ENCODE assay signal across 12 cellular contexts in the genomic region with DNA sequence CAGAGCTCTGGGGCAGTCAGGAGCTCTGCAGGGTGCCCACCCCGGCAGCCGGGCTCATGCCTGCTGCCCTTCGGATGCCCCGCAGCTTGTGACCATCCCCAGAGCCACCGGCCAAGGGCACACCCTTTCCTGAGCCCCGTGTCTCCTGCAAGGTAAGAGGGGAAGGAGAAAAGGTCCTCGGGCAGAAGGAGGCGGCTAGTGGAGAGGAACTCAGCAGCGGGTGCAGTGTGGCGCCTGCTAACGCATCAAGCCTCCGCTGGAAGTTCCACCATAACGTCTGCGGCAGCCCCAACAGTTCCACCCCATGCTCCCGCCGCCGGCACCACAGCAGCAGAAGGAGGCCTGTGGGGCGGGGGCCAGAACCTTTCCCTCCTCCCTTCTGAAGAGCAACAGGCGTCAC. TPM values are rescaled to one million over a fixed set of nuclear protein-coding genes. Genes with fewer than 3 reads are reported as not detected.
DNase-seq lines count a peak whose midpoint lies in the region; ATAC-seq and TF ChIP-seq lines count a peak whose summit lies in the region.
"Had no signal": no experiment of that assay in that cellular context is flagged by ENCODE, and none has a peak within 500 bp of the region (broad histone marks: within the 10 kb centered on the region; RNA-seq: fewer than 3 reads in every experiment).

No MANE protein-coding gene starts in this region.

- peak overlapping the region; percentile 45 for H3K4me3 ChIP-seq in HUES64 (ENCODE audit: low read length)
- H3K4me3 ChIP-seq in effector memory CD4-positive, alpha-beta T cell (ENCODE audit: insufficient read depth, low read depth, low read length, poor library complexity, severe bottlenecking): no peak overlapping the region
- H3K4me3 ChIP-seq: vagina had no signal

- 5% methylated on average over 19 of the region's 19 CpGs for WGBS in HUES64

- H3K36me3 ChIP-seq in HUES64 (ENCODE audit: insufficient read depth, low read length): no peaks in the 10 kb centered on the region
- H3K36me3 ChIP-seq in effector memory CD4-positive, alpha-beta T cell (ENCODE audit: control insufficient read depth, insufficient read depth, low read length): no peaks in the 10 kb centered on the region
- H3K36me3 ChIP-seq: vagina had no signal

- H3K9me3 Mint-ChIP-seq in nephron progenitor cell: no peaks in the 10 kb centered on the region

- H3K9me3 ChIP-seq in HUES64 (ENCODE audit: insufficient read depth, low read depth, low read length): no peaks in the 10 kb centered on the region
- H3K9me3 ChIP-seq in effector memory CD4-positive, alpha-beta T cell (ENCODE audit: control insufficient read depth, low read length): no peaks in the 10 kb centered on the region
- H3K9me3 ChIP-seq: vagina had no signal

- ATAC-seq in HG02642 (IDR thresholded peaks at IDR 0.05; ENCODE audit: poor library complexity, unreplicated experiment) (no peak), GM21515 (IDR thresholded peaks at IDR 0.05; ENCODE audit: unreplicated experiment) (no peak)
- ATAC-seq: SK-N-SH treated with all-trans-retinoic acid at 6 μM for 48 hours had no signal

- no peak overlapping the region for H3K27ac Mint-ChIP-seq in nephron progenitor cell

- peaks cover 29% of the 10 kb centered on the region for H3K4me1 Mint-ChIP-seq in nephron progenitor cell

- peaks cover 77% of the 10 kb centered on the region for H3K27me3 Mint-ChIP-seq in nephron progenitor cell (ENCODE audit: low read depth, poor library complexity)

- H3K4me1 ChIP-seq in HUES64 (ENCODE audit: insufficient read depth, low read length): peaks cover 9% of the 10 kb centered on the region; the same call in 1 of the 2 replicates
- peaks cover 3% of the 10 kb centered on the region for H3K4me1 ChIP-seq in effector memory CD4-positive, alpha-beta T cell (ENCODE audit: control insufficient read depth, insufficient read depth, low read length, poor library complexity, severe bottlenecking)
- H3K4me1 ChIP-seq: vagina had no signal

- H3K27me3 ChIP-seq in HUES64 (ENCODE audit: insufficient read depth, low read length): peaks cover 46% of the 10 kb centered on the region
- peaks cover 24% of the 10 kb centered on the region for H3K27me3 ChIP-seq in effector memory CD4-positive, alpha-beta T cell (replicated peaks; ENCODE audit: control insufficient read depth, insufficient read depth, low read length, poor library complexity, severe bottlenecking)
- H3K27me3 ChIP-seq: vagina had no signal

- H3K9ac ChIP-seq in HUES64 (ENCODE audit: low read depth, low read length): no peak overlapping the region

- H3K4me3 Mint-ChIP-seq in nephron progenitor cell: peak overlapping the region; percentile 67

- no peak overlapping the region for H3K27ac ChIP-seq in HUES64 (ENCODE audit: low read depth, low read length)
- H3K27ac ChIP-seq in effector memory CD4-positive, alpha-beta T cell (ENCODE audit: insufficient read depth, low read length, poor library complexity, severe bottlenecking): no peak overlapping the region
- H3K27ac ChIP-seq: vagina had no signal

- DNase-seq in NCI-H1417 (lab: John Stamatoyannopoulos, UW): peak in 2 of 3 experiments; percentile 46 to 62
- DNase-seq in NCI-H1417 treated with DMSO at 0.1 percent for 48 hours (lab: John Stamatoyannopoulos, UW): no peak
- peak; percentile 59 for DNase-seq in ecto neural progenitor cell (ENCODE audit: low spot score)
- DNase-seq in nephron progenitor cell: peak; percentile 31
- no peak for DNase-seq in effector memory CD4-positive, alpha-beta T cell
- DNase-seq: NCI-H524 treated with DMSO at 0.1 percent for 48 hours had no signal

- no peaks in the 10 kb centered on the region for H3K36me3 Mint-ChIP-seq in nephron progenitor cell (ENCODE audit: low read depth)

- no peak for TF ChIP-seq CTCF in nephron progenitor cell (IDR thresholded peaks at IDR 0.05)

RNA-seq across cellular contexts. Expression of a gene that starts 0.9 kb away (rescaled TPM):
- 0.60 TPM for polyA plus RNA-seq in HUES64 (2013, experiment 1 of 2)
- polyA plus RNA-seq in HUES64 (2013, experiment 2 of 2): 1.1 TPM
- polyA plus RNA-seq: fibroblast of lung had no signal

Comparison
In these comparisons a context has a peak if more than half of its experiments do, and no peak if none do; other contexts are left out.
1. DNase-seq: peak in NCI-H1417 (2 of 3), ecto neural progenitor cell (single experiment) and nephron progenitor cell (single experiment); none in NCI-H1417 treated with DMSO at 0.1 percent for 48 hours (single experiment) and effector memory CD4-positive, alpha-beta T cell (0 of 3).